14 cellular contexts compared by ENCODE assay signal in genomic region chr6:148771212-148771601, GRCh38. TPM values are rescaled to one million over a fixed set of nuclear protein-coding genes. Genes with fewer than 3 reads are reported as not detected.
DNase-seq lines count a peak whose midpoint lies in the region; ATAC-seq and TF ChIP-seq lines count a peak whose summit lies in the region.
"Had no signal": no experiment of that assay in that cellular context is flagged by ENCODE, and none has a peak within 500 bp of the region (broad histone marks: within the 10 kb centered on the region; RNA-seq: fewer than 3 reads in every experiment).

No MANE protein-coding gene starts in this region.

- H3K4me1 Mint-ChIP-seq in activated B cell treated with CpG ODN at 0.5 μM for 24 hours (peaks cover 75% of the 10 kb centered on the region), naive B cell (peaks cover 42 to 72% (median 53%) of the 10 kb centered on the region in 3 donors)

- H3K27me3 Mint-ChIP-seq in activated B cell treated with CpG ODN at 0.5 μM for 24 hours (no peaks in the 10 kb centered on the region), naive B cell (no peaks in the 10 kb centered on the region)

- intact Hi-C loops in activated B cell treated with CpG ODN at 0.5 μM for 24 hours (cut with micrococcal nuclease), result no loop called here

- ATAC-seq in activated B cell treated with CpG ODN at 0.5 μM for 24 hours (ENCODE audit: low read depth), result no peak
- peak in 1 of 2 donors; percentile 17 for ATAC-seq in naive B cell (ENCODE audit: low read depth in 2 of 2)
- no peak for ATAC-seq in SK-N-SH treated with all-trans-retinoic acid at 6 μM for 48 hours

- POLR2A ChIA-PET in activated B cell treated with CpG ODN at 0.5 μM for 24 hours (lab: Charles Lee), result interaction anchor here (1.1 to 3.5 kb wide), 5 partner anchors 9 to 23 kb away, joined by 4 to 36 read pairs (median 6); no protein-coding TSS in a partner anchor

- H3K36me3 Mint-ChIP-seq in activated B cell treated with CpG ODN at 0.5 μM for 24 hours (ENCODE audit: low read depth) (no peaks in the 10 kb centered on the region), naive B cell (no peaks in the 10 kb centered on the region)
- H3K36me3 Mint-ChIP-seq: activated naive CD4-positive, alpha-beta T cell treated with anti-CD3 and anti-CD28 coated beads, Interleukin-2, amount 10 ng/mL, durations not matched to agents 7 days and 5 days had no signal

- TF ChIP-seq RAD21 in Ishikawa (IDR thresholded peaks at IDR 0.05; ENCODE audit: low read depth), result no peak

- H3K9me3 Mint-ChIP-seq in activated B cell treated with CpG ODN at 0.5 μM for 24 hours, result no peaks in the 10 kb centered on the region
- H3K9me3 Mint-ChIP-seq in naive B cell, result no peaks in the 10 kb centered on the region
- H3K9me3 Mint-ChIP-seq: activated naive CD4-positive, alpha-beta T cell treated with anti-CD3 and anti-CD28 coated beads, Interleukin-2, amount 10 ng/mL, durations not matched to agents 7 days and 5 days; endodermal cell; stimulated activated naive CD8-positive, alpha-beta T cell treated with anti-CD3 and anti-CD28 coated beads, Interleukin-15, Interleukin-2, amounts not matched to agents 100 ng/mL and 50 ng/mL, for 24 hours had no signal

- H3K27ac Mint-ChIP-seq in activated B cell treated with CpG ODN at 0.5 μM for 24 hours (peak overlapping the region; percentile 24), naive B cell (peak overlapping the region in 5 of 6 donors; percentile 77 to 96 (median 89))
- H3K27ac Mint-ChIP-seq: activated naive CD4-positive, alpha-beta T cell treated with anti-CD3 and anti-CD28 coated beads, Interleukin-2, amount 10 ng/mL, durations not matched to agents 7 days and 5 days; endodermal cell; stimulated activated naive CD8-positive, alpha-beta T cell treated with anti-CD3 and anti-CD28 coated beads, Interleukin-15, Interleukin-2, amounts not matched to agents 100 ng/mL and 50 ng/mL, for 24 hours had no signal

- CTCF ChIA-PET in activated B cell treated with CpG ODN at 0.5 μM for 24 hours (lab: Charles Lee), result interaction anchor here (1.9 to 2.4 kb wide), 3 partner anchors 10 to 23 kb away, joined by 6 to 11 read pairs (median 8); no protein-coding TSS in a partner anchor

- H3K4me3 Mint-ChIP-seq in activated B cell treated with CpG ODN at 0.5 μM for 24 hours (peak overlapping the region; percentile 44), naive B cell (peak overlapping the region; percentile 60 to 85 (median 76))
- H3K4me3 Mint-ChIP-seq: activated naive CD4-positive, alpha-beta T cell treated with anti-CD3 and anti-CD28 coated beads, Interleukin-2, amount 10 ng/mL, durations not matched to agents 7 days and 5 days; endodermal cell had no signal

- peak; percentile 34 for DNase-seq in COLO668 (lab: John Stamatoyannopoulos, UW; ENCODE audit: unreplicated experiment)
- DNase-seq in activated B cell treated with CpG ODN at 0.5 μM for 24 hours, result no peak
- no peak for DNase-seq in naive B cell
- DNase-seq in SIG-M5 (lab: John Stamatoyannopoulos, UW), result no peak
- no peak for DNase-seq in NCI-H446 (lab: John Stamatoyannopoulos, UW)
- no peak for DNase-seq in GM03348 (ENCODE audit: low spot score)
- DNase-seq: activated naive CD4-positive, alpha-beta T cell treated with anti-CD3 and anti-CD28 coated beads, Interleukin-2, amount 10 ng/mL, durations not matched to agents 7 days and 5 days; endodermal cell; H7; NCI-H69; SJCRH30 had no signal

- no peak for TF ChIP-seq EP300 in Ishikawa (IDR thresholded peaks at IDR 0.05; ENCODE audit: borderline replicate concordance)

- no peak for TF ChIP-seq CTCF in activated B cell treated with CpG ODN at 0.5 μM for 24 hours (IDR thresholded peaks at IDR 0.05)

TF ChIP-seq in Ishikawa, 13 proteins besides CTCF, POLR2A, EP300 and RAD21:
- TF ChIP-seq ZBTB7A (IDR thresholded peaks at IDR 0.05; ENCODE audit: low read depth) (no peak), NFIC (IDR thresholded peaks at IDR 0.05) (0 out of 2 replicates have a peak, but pooled peaks have one; percentile 8), FOXM1 (IDR thresholded peaks at IDR 0.05; ENCODE audit: borderline replicate concordance, low read depth) (no peak)
TF ChIP-seq in Ishikawa: peak in this region for 1.

TF ChIP-seq in SK-N-SH treated with all-trans-retinoic acid at 6 μM for 48 hours, 23 proteins besides CTCF, POLR2A, EP300 and RAD21:
- TF ChIP-seq ZC3H10 (CRISPR knock-in tag; IDR thresholded peaks at IDR 0.05), result no peak
- TF ChIP-seq ZNF8 (CRISPR knock-in tag; IDR thresholded peaks at IDR 0.05), result no peak
- no peak for TF ChIP-seq ZNF70 (CRISPR knock-in tag; IDR thresholded peaks at IDR 0.05)
- no peak for TF ChIP-seq CREB5 (CRISPR knock-in tag; IDR thresholded peaks at IDR 0.05; ENCODE audit: low read depth)
- no peak for TF ChIP-seq ZNF565 (CRISPR knock-in tag; conservative IDR thresholded peaks at IDR 0.05; ENCODE audit: low read depth)
- TF ChIP-seq BACH2 (CRISPR knock-in tag; IDR thresholded peaks at IDR 0.05; ENCODE audit: borderline replicate concordance), result no peak
- TF ChIP-seq TCF4 (CRISPR knock-in tag; IDR thresholded peaks at IDR 0.05; ENCODE audit: borderline replicate concordance), result no peak
- no peak for TF ChIP-seq PATZ1 (CRISPR knock-in tag; IDR thresholded peaks at IDR 0.05; ENCODE audit: borderline replicate concordance)
- TF ChIP-seq TOX (CRISPR knock-in tag; IDR thresholded peaks at IDR 0.05; ENCODE audit: borderline replicate concordance), result no peak
TF ChIP-seq in SK-N-SH treated with all-trans-retinoic acid at 6 μM for 48 hours: peak in this region for 0.

RNA-seq across cellular contexts. Expression of gene UST, which starts 24.4 kb away (rescaled TPM):
- 14.3 and 18.1 TPM in 2 replicates for total RNA-seq in activated B cell treated with CpG ODN at 0.5 μM for 24 hours
- 1 to 10 TPM; 2.8 to 7.2 (median 5.2) TPM for polyA plus RNA-seq in naive B cell (ENCODE audit: low read depth in 6 of 6)
